In the genomic region with DNA sequence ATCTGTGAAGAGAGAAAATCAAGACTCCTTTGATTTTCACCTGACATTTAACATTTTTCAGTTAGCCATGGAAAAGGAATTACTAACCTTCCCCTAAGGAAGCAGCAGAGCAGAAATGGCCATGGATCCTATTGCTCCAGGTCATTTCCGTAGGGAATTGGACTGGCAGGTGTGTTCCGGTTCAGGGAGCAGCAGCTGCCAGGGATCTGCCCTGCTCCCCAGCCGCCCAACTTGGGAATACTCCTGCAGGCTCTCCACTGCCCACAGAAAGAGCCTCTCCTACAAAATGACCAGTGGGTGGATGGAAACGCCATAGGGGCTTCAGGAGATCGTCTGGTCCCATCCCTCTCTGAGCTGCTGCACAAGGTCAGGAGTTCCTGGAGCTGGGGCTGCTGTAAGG, we compare ENCODE assay signal across 1 cellular context.
TF ChIP-seq lines count a peak whose summit lies in the region.

No MANE protein-coding gene starts in this region.

TF ChIP-seq in GM23338, 12 proteins besides CTCF, POLR2A, EP300 and RAD21 (continued from another document):
- TF ChIP-seq, protein P1, sequence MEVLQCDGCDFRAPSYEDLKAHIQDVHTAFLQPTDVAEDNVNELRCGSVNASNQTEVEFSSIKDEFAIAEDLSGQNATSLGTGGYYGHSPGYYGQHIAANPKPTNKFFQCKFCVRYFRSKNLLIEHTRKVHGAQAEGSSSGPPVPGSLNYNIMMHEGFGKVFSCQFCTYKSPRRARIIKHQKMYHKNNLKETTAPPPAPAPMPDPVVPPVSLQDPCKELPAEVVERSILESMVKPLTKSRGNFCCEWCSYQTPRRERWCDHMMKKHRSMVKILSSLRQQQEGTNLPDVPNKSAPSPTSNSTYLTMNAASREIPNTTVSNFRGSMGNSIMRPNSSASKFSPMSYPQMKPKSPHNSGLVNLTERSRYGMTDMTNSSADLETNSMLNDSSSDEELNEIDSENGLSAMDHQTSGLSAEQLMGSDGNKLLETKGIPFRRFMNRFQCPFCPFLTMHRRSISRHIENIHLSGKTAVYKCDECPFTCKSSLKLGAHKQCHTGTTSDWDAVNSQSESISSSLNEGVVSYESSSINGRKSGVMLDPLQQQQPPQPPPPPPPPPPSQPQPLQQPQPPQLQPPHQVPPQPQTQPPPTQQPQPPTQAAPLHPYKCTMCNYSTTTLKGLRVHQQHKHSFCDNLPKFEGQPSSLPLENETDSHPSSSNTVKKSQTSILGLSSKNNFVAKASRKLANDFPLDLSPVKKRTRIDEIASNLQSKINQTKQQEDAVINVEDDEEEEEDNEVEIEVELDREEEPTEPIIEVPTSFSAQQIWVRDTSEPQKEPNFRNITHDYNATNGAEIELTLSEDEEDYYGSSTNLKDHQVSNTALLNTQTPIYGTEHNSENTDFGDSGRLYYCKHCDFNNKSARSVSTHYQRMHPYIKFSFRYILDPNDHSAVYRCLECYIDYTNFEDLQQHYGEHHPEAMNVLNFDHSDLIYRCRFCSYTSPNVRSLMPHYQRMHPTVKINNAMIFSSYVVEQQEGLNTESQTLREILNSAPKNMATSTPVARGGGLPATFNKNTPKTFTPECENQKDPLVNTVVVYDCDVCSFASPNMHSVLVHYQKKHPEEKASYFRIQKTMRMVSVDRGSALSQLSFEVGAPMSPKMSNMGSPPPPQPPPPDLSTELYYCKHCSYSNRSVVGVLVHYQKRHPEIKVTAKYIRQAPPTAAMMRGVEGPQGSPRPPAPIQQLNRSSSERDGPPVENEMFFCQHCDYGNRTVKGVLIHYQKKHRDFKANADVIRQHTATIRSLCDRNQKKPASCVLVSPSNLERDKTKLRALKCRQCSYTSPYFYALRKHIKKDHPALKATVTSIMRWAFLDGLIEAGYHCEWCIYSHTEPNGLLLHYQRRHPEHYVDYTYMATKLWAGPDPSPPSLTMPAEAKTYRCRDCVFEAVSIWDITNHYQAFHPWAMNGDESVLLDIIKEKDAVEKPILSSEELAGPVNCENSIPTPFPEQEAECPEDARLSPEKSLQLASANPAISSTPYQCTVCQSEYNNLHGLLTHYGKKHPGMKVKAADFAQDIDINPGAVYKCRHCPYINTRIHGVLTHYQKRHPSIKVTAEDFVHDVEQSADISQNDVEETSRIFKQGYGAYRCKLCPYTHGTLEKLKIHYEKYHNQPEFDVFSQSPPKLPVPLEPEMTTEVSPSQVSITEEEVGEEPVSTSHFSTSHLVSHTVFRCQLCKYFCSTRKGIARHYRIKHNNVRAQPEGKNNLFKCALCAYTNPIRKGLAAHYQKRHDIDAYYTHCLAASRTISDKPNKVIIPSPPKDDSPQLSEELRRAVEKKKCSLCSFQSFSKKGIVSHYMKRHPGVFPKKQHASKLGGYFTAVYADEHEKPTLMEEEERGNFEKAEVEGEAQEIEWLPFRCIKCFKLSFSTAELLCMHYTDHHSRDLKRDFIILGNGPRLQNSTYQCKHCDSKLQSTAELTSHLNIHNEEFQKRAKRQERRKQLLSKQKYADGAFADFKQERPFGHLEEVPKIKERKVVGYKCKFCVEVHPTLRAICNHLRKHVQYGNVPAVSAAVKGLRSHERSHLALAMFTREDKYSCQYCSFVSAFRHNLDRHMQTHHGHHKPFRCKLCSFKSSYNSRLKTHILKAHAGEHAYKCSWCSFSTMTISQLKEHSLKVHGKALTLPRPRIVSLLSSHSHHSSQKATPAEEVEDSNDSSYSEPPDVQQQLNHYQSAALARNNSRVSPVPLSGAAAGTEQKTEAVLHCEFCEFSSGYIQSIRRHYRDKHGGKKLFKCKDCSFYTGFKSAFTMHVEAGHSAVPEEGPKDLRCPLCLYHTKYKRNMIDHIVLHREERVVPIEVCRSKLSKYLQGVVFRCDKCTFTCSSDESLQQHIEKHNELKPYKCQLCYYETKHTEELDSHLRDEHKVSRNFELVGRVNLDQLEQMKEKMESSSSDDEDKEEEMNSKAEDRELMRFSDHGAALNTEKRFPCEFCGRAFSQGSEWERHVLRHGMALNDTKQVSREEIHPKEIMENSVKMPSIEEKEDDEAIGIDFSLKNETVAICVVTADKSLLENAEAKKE (CRISPR knock-in tag; IDR thresholded peaks at IDR 0.05): no peak
- no peak for TF ChIP-seq JUNB (IDR thresholded peaks at IDR 0.05; ENCODE audit: unreplicated experiment)
- TF ChIP-seq STAT1 (IDR thresholded peaks at IDR 0.05; ENCODE audit: unreplicated experiment): no peak
- TF ChIP-seq, protein P2, sequence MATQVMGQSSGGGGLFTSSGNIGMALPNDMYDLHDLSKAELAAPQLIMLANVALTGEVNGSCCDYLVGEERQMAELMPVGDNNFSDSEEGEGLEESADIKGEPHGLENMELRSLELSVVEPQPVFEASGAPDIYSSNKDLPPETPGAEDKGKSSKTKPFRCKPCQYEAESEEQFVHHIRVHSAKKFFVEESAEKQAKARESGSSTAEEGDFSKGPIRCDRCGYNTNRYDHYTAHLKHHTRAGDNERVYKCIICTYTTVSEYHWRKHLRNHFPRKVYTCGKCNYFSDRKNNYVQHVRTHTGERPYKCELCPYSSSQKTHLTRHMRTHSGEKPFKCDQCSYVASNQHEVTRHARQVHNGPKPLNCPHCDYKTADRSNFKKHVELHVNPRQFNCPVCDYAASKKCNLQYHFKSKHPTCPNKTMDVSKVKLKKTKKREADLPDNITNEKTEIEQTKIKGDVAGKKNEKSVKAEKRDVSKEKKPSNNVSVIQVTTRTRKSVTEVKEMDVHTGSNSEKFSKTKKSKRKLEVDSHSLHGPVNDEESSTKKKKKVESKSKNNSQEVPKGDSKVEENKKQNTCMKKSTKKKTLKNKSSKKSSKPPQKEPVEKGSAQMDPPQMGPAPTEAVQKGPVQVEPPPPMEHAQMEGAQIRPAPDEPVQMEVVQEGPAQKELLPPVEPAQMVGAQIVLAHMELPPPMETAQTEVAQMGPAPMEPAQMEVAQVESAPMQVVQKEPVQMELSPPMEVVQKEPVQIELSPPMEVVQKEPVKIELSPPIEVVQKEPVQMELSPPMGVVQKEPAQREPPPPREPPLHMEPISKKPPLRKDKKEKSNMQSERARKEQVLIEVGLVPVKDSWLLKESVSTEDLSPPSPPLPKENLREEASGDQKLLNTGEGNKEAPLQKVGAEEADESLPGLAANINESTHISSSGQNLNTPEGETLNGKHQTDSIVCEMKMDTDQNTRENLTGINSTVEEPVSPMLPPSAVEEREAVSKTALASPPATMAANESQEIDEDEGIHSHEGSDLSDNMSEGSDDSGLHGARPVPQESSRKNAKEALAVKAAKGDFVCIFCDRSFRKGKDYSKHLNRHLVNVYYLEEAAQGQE (IDR thresholded peaks at IDR 0.05; ENCODE audit: unreplicated experiment): no peak
- no peak for TF ChIP-seq ZNF114 (CRISPR knock-in tag; IDR thresholded peaks at IDR 0.05)
- TF ChIP-seq, protein P3, sequence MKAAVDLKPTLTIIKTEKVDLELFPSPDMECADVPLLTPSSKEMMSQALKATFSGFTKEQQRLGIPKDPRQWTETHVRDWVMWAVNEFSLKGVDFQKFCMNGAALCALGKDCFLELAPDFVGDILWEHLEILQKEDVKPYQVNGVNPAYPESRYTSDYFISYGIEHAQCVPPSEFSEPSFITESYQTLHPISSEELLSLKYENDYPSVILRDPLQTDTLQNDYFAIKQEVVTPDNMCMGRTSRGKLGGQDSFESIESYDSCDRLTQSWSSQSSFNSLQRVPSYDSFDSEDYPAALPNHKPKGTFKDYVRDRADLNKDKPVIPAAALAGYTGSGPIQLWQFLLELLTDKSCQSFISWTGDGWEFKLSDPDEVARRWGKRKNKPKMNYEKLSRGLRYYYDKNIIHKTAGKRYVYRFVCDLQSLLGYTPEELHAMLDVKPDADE (IDR thresholded peaks at IDR 0.05): no peak
- no peak for TF ChIP-seq CREB1 (CRISPR knock-in tag; IDR thresholded peaks at IDR 0.05; ENCODE audit: low read depth)
- TF ChIP-seq EZH2phosphoT487 (IDR thresholded peaks at IDR 0.05; ENCODE audit: unreplicated experiment): no peak
- no peak for TF ChIP-seq POLR2AphosphoS5 (IDR thresholded peaks at IDR 0.05; ENCODE audit: low read depth)
- TF ChIP-seq NANOG (IDR thresholded peaks at IDR 0.05; ENCODE audit: borderline replicate concordance): no peak
- TF ChIP-seq EZH2 (IDR thresholded peaks at IDR 0.05; ENCODE audit: low read depth, unreplicated experiment): no peak
